Comparison of ENCODE assay signal across 1 cellular context in the genomic region with DNA sequence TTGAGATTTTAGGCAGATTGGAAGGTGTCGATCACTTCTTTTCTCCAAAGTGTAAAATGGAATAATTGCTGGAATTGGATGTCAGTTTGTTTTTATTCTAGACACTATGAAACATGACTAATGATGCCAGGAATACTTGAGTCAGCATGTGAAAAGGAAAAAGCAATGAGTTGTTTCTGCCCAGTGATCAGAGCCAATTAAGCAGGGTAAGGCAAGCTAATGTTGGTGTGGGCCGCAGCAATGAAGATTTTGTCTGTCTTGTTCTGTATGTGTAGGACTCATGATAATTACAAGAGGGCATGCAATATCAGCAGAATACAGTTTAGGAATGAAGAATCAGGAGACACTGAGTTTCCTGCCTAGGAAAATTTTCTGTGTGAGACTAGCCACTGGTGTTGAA.
TF ChIP-seq lines count a peak whose summit lies in the region.

No MANE protein-coding gene starts in this region.

TF ChIP-seq in GM23338, 12 proteins besides CTCF, POLR2A, EP300 and RAD21 (continued from another document):
- TF ChIP-seq ZNF462 (CRISPR knock-in tag; IDR thresholded peaks at IDR 0.05) (no peak), JUNB (IDR thresholded peaks at IDR 0.05; ENCODE audit: unreplicated experiment) (no peak), STAT1 (IDR thresholded peaks at IDR 0.05; ENCODE audit: unreplicated experiment) (no peak), NANOG (IDR thresholded peaks at IDR 0.05; ENCODE audit: borderline replicate concordance) (no peak), EZH2 (IDR thresholded peaks at IDR 0.05; ENCODE audit: low read depth, unreplicated experiment) (no peak), ZNF114 (CRISPR knock-in tag; IDR thresholded peaks at IDR 0.05) (no peak), EZH2phosphoT487 (IDR thresholded peaks at IDR 0.05; ENCODE audit: unreplicated experiment) (no peak), CREB1 (CRISPR knock-in tag; IDR thresholded peaks at IDR 0.05; ENCODE audit: low read depth) (no peak), ZNF331 (CRISPR knock-in tag; IDR thresholded peaks at IDR 0.05; ENCODE audit: low read depth) (no peak), POLR2AphosphoS5 (IDR thresholded peaks at IDR 0.05; ENCODE audit: low read depth) (no peak)
- TF ChIP-seq, protein P1, sequence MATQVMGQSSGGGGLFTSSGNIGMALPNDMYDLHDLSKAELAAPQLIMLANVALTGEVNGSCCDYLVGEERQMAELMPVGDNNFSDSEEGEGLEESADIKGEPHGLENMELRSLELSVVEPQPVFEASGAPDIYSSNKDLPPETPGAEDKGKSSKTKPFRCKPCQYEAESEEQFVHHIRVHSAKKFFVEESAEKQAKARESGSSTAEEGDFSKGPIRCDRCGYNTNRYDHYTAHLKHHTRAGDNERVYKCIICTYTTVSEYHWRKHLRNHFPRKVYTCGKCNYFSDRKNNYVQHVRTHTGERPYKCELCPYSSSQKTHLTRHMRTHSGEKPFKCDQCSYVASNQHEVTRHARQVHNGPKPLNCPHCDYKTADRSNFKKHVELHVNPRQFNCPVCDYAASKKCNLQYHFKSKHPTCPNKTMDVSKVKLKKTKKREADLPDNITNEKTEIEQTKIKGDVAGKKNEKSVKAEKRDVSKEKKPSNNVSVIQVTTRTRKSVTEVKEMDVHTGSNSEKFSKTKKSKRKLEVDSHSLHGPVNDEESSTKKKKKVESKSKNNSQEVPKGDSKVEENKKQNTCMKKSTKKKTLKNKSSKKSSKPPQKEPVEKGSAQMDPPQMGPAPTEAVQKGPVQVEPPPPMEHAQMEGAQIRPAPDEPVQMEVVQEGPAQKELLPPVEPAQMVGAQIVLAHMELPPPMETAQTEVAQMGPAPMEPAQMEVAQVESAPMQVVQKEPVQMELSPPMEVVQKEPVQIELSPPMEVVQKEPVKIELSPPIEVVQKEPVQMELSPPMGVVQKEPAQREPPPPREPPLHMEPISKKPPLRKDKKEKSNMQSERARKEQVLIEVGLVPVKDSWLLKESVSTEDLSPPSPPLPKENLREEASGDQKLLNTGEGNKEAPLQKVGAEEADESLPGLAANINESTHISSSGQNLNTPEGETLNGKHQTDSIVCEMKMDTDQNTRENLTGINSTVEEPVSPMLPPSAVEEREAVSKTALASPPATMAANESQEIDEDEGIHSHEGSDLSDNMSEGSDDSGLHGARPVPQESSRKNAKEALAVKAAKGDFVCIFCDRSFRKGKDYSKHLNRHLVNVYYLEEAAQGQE (IDR thresholded peaks at IDR 0.05; ENCODE audit: unreplicated experiment) = no peak
